In genomic region chr20:38340693-38341092, GRCh38 we compare ENCODE assay signal across 3 cellular contexts.
TF ChIP-seq lines count a peak whose summit lies in the region.

No MANE protein-coding gene starts in this region.

TF ChIP-seq in HepG2, 621 proteins besides CTCF, POLR2A, EP300 and RAD21:
- no peak for TF ChIP-seq ELF1 (CRISPR knock-in tag; IDR thresholded peaks at IDR 0.05)
- TF ChIP-seq ETV5 (CRISPR knock-in tag; IDR thresholded peaks at IDR 0.05; ENCODE audit: borderline replicate concordance), result no peak
- no peak for TF ChIP-seq FOSL2 (CRISPR knock-in tag; IDR thresholded peaks at IDR 0.05)
- TF ChIP-seq ZNF768 (CRISPR knock-in tag; IDR thresholded peaks at IDR 0.05), result peak; percentile 69; the same call in 1 of the 2 replicates
- no peak for TF ChIP-seq CBFB (CRISPR knock-in tag; IDR thresholded peaks at IDR 0.05)
- no peak for TF ChIP-seq TEF (CRISPR knock-in tag; IDR thresholded peaks at IDR 0.05)
- TF ChIP-seq ZNF143 (CRISPR knock-in tag; IDR thresholded peaks at IDR 0.05), result no peak
- TF ChIP-seq, protein P1, sequence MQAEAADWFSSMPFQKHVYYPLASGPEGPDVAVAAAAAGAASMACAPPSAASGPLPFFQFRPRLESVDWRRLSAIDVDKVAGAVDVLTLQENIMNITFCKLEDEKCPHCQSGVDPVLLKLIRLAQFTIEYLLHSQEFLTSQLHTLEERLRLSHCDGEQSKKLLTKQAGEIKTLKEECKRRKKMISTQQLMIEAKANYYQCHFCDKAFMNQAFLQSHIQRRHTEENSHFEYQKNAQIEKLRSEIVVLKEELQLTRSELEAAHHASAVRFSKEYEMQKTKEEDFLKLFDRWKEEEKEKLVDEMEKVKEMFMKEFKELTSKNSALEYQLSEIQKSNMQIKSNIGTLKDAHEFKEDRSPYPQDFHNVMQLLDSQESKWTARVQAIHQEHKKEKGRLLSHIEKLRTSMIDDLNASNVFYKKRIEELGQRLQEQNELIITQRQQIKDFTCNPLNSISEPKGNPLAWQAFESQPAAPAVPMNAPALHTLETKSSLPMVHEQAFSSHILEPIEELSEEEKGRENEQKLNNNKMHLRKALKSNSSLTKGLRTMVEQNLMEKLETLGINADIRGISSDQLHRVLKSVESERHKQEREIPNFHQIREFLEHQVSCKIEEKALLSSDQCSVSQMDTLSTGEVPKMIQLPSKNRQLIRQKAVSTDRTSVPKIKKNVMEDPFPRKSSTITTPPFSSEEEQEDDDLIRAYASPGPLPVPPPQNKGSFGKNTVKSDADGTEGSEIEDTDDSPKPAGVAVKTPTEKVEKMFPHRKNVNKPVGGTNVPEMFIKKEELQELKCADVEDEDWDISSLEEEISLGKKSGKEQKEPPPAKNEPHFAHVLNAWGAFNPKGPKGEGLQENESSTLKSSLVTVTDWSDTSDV (CRISPR knock-in tag; IDR thresholded peaks at IDR 0.05), result no peak

TF ChIP-seq in WTC11, 78 proteins besides CTCF, POLR2A, EP300 and RAD21:
- TF ChIP-seq GTF2I (CRISPR knock-in tag; conservative IDR thresholded peaks at IDR 0.05) (0 out of 2 replicates have a peak, but pooled peaks have one; percentile 35), HMGA2 (CRISPR knock-in tag; IDR thresholded peaks at IDR 0.05) (no peak), ZNF317 (CRISPR knock-in tag; IDR thresholded peaks at IDR 0.05; ENCODE audit: borderline replicate concordance, low read depth) (no peak), JUN (CRISPR knock-in tag; IDR thresholded peaks at IDR 0.05) (no peak), AFF4 (CRISPR knock-in tag; IDR thresholded peaks at IDR 0.05; ENCODE audit: borderline replicate concordance) (no peak), KAT7 (CRISPR knock-in tag; IDR thresholded peaks at IDR 0.05; ENCODE audit: borderline replicate concordance) (no peak), ESRRA (CRISPR knock-in tag; IDR thresholded peaks at IDR 0.05; ENCODE audit: borderline replicate concordance) (no peak)
TF ChIP-seq in WTC11: peak in this region for 1.

TF ChIP-seq in H1, 55 proteins besides CTCF, POLR2A, EP300 and RAD21:
- TF ChIP-seq JUND (IDR thresholded peaks at IDR 0.05; ENCODE audit: low read length) (no peak), TCF12 (IDR thresholded peaks at IDR 0.05; ENCODE audit: low read depth, low read length) (no peak), USF2 (IDR thresholded peaks at IDR 0.05; ENCODE audit: low read length) (no peak), SP4 (IDR thresholded peaks at IDR 0.05; ENCODE audit: low read length) (no peak), KDM1A (IDR thresholded peaks at IDR 0.05; ENCODE audit: borderline replicate concordance, low read length) (peak; percentile 82; the same call in 1 of the 2 replicates)
